Comparison of ENCODE assay signal across 15 cellular contexts in genomic region chr5:140794594-140795258, GRCh38. TPM values are rescaled to one million over a fixed set of nuclear protein-coding genes. Genes with fewer than 3 reads are reported as not detected.
DNase-seq lines count a peak whose midpoint lies in the region; ATAC-seq and TF ChIP-seq lines count a peak whose summit lies in the region.
"Had no signal": no experiment of that assay in that cellular context is flagged by ENCODE, and none has a peak within 500 bp of the region (broad histone marks: within the 10 kb centered on the region; RNA-seq: fewer than 3 reads in every experiment).

Gene PCDHA2, plus strand, starts transcription at chr5:140794852.

- H3K4me3 ChIP-seq in esophagus muscularis mucosa = peak within 1 kb of the TSS in 3 of 4 donors; percentile 29 to 38 (median 37)

- TF ChIP-seq POLR2A in esophagus muscularis mucosa (IDR thresholded peaks at IDR 0.05; ENCODE audit: low read depth) = no peak

- no peak within 1 kb of the TSS for H3K27ac Mint-ChIP-seq in activated naive CD4-positive, alpha-beta T cell treated with anti-CD3 and anti-CD28 coated beads, Interleukin-2, amount 50 U/mL, for 72 hours
- H3K27ac Mint-ChIP-seq: effector memory CD8-positive, alpha-beta T cell had no signal

- peak in 1 of 3 experiments; percentile 8 for TF ChIP-seq CTCF in esophagus muscularis mucosa (IDR thresholded peaks at IDR 0.05)

- TF ChIP-seq EP300 in esophagus muscularis mucosa (IDR thresholded peaks at IDR 0.05) = no peak

- H3K36me3 ChIP-seq in esophagus muscularis mucosa = no peaks in the 10 kb centered on the region
- H3K36me3 ChIP-seq: WERI-Rb-1 had no signal

- peak; percentile 28 for DNase-seq in ELF-1 (ENCODE audit: low read depth, low spot score)
- peak; percentile 41 to 46 for DNase-seq in NCI-H187 (lab: John Stamatoyannopoulos, UW)
- no peak for DNase-seq in esophagus muscularis mucosa (ENCODE audit: extremely low spot score)
- DNase-seq in occipital lobe (lab: John Stamatoyannopoulos, UW) = no peak
- DNase-seq in NCI-H774 (lab: John Stamatoyannopoulos, UW) = no peak
- DNase-seq in activated naive CD4-positive, alpha-beta T cell treated with anti-CD3 and anti-CD28 coated beads, Interleukin-2, amount 50 U/mL, for 72 hours (ENCODE audit: low spot score in 2 of 2) = no peak
- no peak for DNase-seq in stimulated activated CD8-positive, alpha-beta memory T cell treated with anti-CD3 and anti-CD28 coated beads, Interleukin-4, amount 100 ng/mL, for 48 hours
- DNase-seq: activated gamma-delta T cell treated with Interleukin-2 at 50 U/mL for 16 hours; DMS79; effector memory CD8-positive, alpha-beta T cell; stimulated activated CD4-positive, alpha-beta T cell treated with anti-CD3 and anti-CD28 coated beads, Interleukin-12 subunit alpha, Interleukin-12 subunit beta, amount 100 ng/mL, for 4 hours; stimulated activated naive CD4-positive, alpha-beta T cell treated with Interleukin-2 at 50 U/mL for 16 hours; WERI-Rb-1 had no signal

- H3K27ac ChIP-seq in esophagus muscularis mucosa (replicated peaks in 1 of 4) = no peak within 1 kb of the TSS
- H3K27ac ChIP-seq: WERI-Rb-1 had no signal

- ATAC-seq in GM21529 (IDR thresholded peaks at IDR 0.05; ENCODE audit: unreplicated experiment) = no peak
- no peak for ATAC-seq in activated naive CD4-positive, alpha-beta T cell treated with anti-CD3 and anti-CD28 coated beads, Interleukin-2, amount 50 U/mL, for 72 hours
- ATAC-seq: effector memory CD8-positive, alpha-beta T cell; Panc1 had no signal

- intact Hi-C loops in esophagus muscularis mucosa (cut with DNase I) = no loop called here

- H3K9me3 Mint-ChIP-seq in activated naive CD4-positive, alpha-beta T cell treated with anti-CD3 and anti-CD28 coated beads, Interleukin-2, amount 50 U/mL, for 72 hours = peaks cover 18 to 24% of the 10 kb centered on the region in 2 donors

- peaks cover 0 to 64% (median 47%) of the 10 kb centered on the region in 4 donors for H3K9me3 ChIP-seq in esophagus muscularis mucosa

- 25% methylated on average over 19 of the region's 27 CpGs for WGBS in esophagus muscularis mucosa

- peaks cover 0 to 60% (median 0%) of the 10 kb centered on the region in 4 donors for H3K27me3 ChIP-seq in esophagus muscularis mucosa

- peaks cover 19 to 29% of the 10 kb centered on the region in 2 donors for H3K36me3 Mint-ChIP-seq in activated naive CD4-positive, alpha-beta T cell treated with anti-CD3 and anti-CD28 coated beads, Interleukin-2, amount 50 U/mL, for 72 hours

- H3K4me1 ChIP-seq in esophagus muscularis mucosa = no peaks in the 10 kb centered on the region

RNA-seq across cellular contexts. Expression of gene PCDHA2, which starts in this region (rescaled TPM):
- under 1 TPM in 3 of 4 donors, not detected in 1; 0.13 to 0.42 (median 0.34) TPM for total RNA-seq in esophagus muscularis mucosa
- 11.5 TPM for total RNA-seq in occipital lobe
- under 1 TPM in 1 of 2 donors, not detected in 1; 0.09 TPM for total RNA-seq in activated naive CD4-positive, alpha-beta T cell treated with anti-CD3 and anti-CD28 coated beads, Interleukin-2, amount 50 U/mL, for 72 hours

Comparison
In these comparisons a context has a peak if more than half of its experiments do, and no peak if none do; other contexts are left out.
1. DNase-seq: peak in ELF-1 (single experiment) and NCI-H187 (2 of 2); none in esophagus muscularis mucosa (single experiment), occipital lobe (single experiment), NCI-H774 (single experiment), activated naive CD4-positive, alpha-beta T cell treated with anti-CD3 and anti-CD28 coated beads, Interleukin-2, amount 50 U/mL, for 72 hours (0 of 2) and stimulated activated CD8-positive, alpha-beta memory T cell treated with anti-CD3 and anti-CD28 coated beads, Interleukin-4, amount 100 ng/mL, for 48 hours (single experiment).